9 cellular contexts compared by ENCODE assay signal in the genomic region with DNA sequence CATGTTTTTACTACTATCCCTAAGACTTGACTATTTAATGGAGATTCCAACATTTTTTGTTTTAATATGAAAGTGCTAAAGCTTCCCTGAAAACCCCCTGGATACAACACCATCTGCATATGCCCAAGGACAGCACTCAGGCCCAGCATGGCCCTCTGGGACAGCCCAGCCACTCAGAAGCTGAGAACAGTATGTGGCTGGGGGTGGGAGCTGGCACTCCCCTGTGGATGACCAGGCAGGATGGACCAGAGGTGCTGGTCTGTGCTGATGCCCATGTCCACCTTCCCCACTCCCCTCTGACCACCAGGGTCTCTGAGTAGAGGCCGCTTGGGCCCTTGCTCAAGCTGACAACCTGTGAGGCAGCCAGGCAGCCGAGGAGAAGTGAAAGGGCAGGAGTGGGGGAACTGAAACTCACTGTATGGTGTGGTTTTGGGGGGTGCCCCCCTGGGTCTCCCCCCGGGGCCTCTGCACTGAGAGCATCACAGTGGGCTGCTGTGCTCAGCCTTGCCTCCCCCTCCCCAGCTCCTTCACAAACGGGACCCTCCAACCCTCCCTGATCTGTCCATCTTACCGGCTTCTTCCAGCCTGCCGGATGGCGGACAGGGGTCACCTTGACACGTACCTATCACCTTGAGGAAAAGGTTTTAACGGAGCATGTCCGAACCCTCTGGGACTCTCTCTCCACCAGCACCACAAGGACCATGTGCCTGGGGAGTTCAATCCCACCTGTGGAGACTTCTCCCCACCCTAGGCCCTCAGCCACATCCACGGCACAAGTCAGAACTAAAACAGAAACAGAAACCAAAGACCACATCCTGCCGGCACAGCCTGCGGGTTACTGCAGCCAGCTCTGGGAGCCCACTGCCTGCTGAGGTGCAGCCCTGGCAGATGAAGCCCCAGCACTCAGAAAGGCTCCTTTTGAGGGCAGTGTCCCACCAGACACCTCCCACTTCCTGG. TPM values are rescaled to one million over a fixed set of nuclear protein-coding genes. Genes with fewer than 3 reads are reported as not detected.
A peak's percentile ranks its signal among the peaks of the same experiment; 100 is the strongest.
DNase-seq lines count a peak whose midpoint lies in the region; ATAC-seq, FAIRE-seq and TF ChIP-seq lines count a peak whose summit lies in the region.
"Had no signal": no experiment of that assay in that cellular context is flagged by ENCODE, and none has a peak within 500 bp of the region (broad histone marks: within the 10 kb centered on the region; RNA-seq: fewer than 3 reads in every experiment).

A gene (minus strand): TSS at position 785 of the 957 bp plus-strand sequence. CDS start 14,798 bp downstream, outside the sequence.

- H3K4me1 ChIP-seq in colonic mucosa (no peaks in the 10 kb centered on the region), ovary (ENCODE audit: insufficient read depth) (no peaks in the 10 kb centered on the region)
- H3K4me1 ChIP-seq: A549 had no signal

- H3K27ac ChIP-seq in colonic mucosa (peak within 1 kb of the TSS; percentile 45), ovary (peak within 1 kb of the TSS in 1 of 2 donors; percentile 35)
- H3K27ac ChIP-seq: A549 had no signal

- no peaks in the 10 kb centered on the region for H3K9me3 ChIP-seq in colonic mucosa
- no peaks in the 10 kb centered on the region for H3K9me3 ChIP-seq in ovary

- peak; percentile 92 for ATAC-seq in HG03457 (IDR thresholded peaks at IDR 0.05; ENCODE audit: unreplicated experiment)
- peak; percentile 98 for ATAC-seq in activated CD4-positive, CD25-positive, alpha-beta regulatory T cell treated with anti-CD3 and anti-CD28 coated beads, Interleukin-2, amount 50 U/mL, for 24 hours
- ATAC-seq: A549 had no signal

- peak within 1 kb of the TSS; percentile 51 to 68 for H3K9ac ChIP-seq in colonic mucosa (ENCODE audit: low read depth in 2 of 2, low read length in 2 of 2)

- H3K27me3 ChIP-seq in colonic mucosa = no peaks in the 10 kb centered on the region
- no peaks in the 10 kb centered on the region for H3K27me3 ChIP-seq in ovary

- peak; percentile 71 for DNase-seq in NK-92 treated with Interleukin-12 subunit alpha and Interleukin-12 subunit beta, amount 100 ng/mL, for 24 hours (lab: John Stamatoyannopoulos, UW)
- DNase-seq in NK-92 (lab: John Stamatoyannopoulos, UW; ENCODE audit: unreplicated experiment) = no peak
- DNase-seq in colonic mucosa = peak; percentile 40
- peak in 2 of 5 donors; percentile 25 to 39 for DNase-seq in ovary
- DNase-seq in urothelium cell line (ENCODE audit: low spot score) = peak; percentile 68
- DNase-seq in NCI-H2227 treated with DMSO at 0.1 percent for 48 hours (lab: John Stamatoyannopoulos, UW) = no peak

- TF ChIP-seq EP300 in ovary (IDR thresholded peaks at IDR 0.05) = no peak

- TF ChIP-seq CTCF in colonic mucosa (IDR thresholded peaks at IDR 0.05) = no peak
- TF ChIP-seq CTCF in ovary (IDR thresholded peaks at IDR 0.05) = no peak

- WGBS in ovary, 3 donors = 53 to 74% (median 71%) methylated on average over 13 of the region's 13 CpGs

- H3K36me3 ChIP-seq in colonic mucosa = no peaks in the 10 kb centered on the region
- no peaks in the 10 kb centered on the region for H3K36me3 ChIP-seq in ovary

- H3K4me3 ChIP-seq in colonic mucosa (peak within 1 kb of the TSS; percentile 6), ovary (peak within 1 kb of the TSS; percentile 23)
- H3K4me3 ChIP-seq: A549 had no signal

- no peak for TF ChIP-seq POLR2A in ovary (IDR thresholded peaks at IDR 0.05)

- FAIRE-seq in urothelium cell line (lab: Jason Lieb, UNC) = no peak
- FAIRE-seq: A549 had no signal

- intact Hi-C loops in colonic mucosa (cut with DNase I) (no loop called here), ovary (cut with DNase I) (no loop called here)

RNA-seq across cellular contexts. Expression of the gene that starts here (rescaled TPM):
- total RNA-seq in colonic mucosa (10 to 100 TPM in 1 of 2 donors, 1 to 10 TPM in 1; 6.9 to 11.3 TPM), ovary (1 to 10 TPM; 1.2 to 4.6 (median 2.9) TPM)
- polyA plus RNA-seq in ovary = 10 to 100 TPM in 1 of 2 donors, 1 to 10 TPM in 1; 2.1 to 11.9 TPM

Comparison
In these comparisons a context has a peak if more than half of its experiments do, and no peak if none do; other contexts are left out.
1. DNase-seq: peak in NK-92 treated with Interleukin-12 subunit alpha and Interleukin-12 subunit beta, amount 100 ng/mL, for 24 hours (single experiment), colonic mucosa (single experiment) and urothelium cell line (single experiment); none in NK-92 (single experiment) and NCI-H2227 treated with DMSO at 0.1 percent for 48 hours (single experiment).